ENCODE assay signal across 8 cellular contexts in genomic region chr1:53238197-53239155, GRCh38. TPM values are rescaled to one million over a fixed set of nuclear protein-coding genes. Genes with fewer than 3 reads are reported as not detected.
DNase-seq lines count a peak whose midpoint lies in the region; FAIRE-seq and TF ChIP-seq lines count a peak whose summit lies in the region.

Gene MAGOH (minus strand): TSS chr1:53238518. CDS start chr1:53238448, 70 bp downstream.

- H3K36me3 Mint-ChIP-seq in activated naive CD4-positive, alpha-beta T cell treated with anti-CD3 and anti-CD28 coated beads for 36 hours (ENCODE audit: low read depth): peaks cover 8% of the 10 kb centered on the region

- no peaks in the 10 kb centered on the region for H3K9me3 Mint-ChIP-seq in activated naive CD4-positive, alpha-beta T cell treated with anti-CD3 and anti-CD28 coated beads for 36 hours

- peak within 1 kb of the TSS; percentile 79 for H3K4me3 ChIP-seq in HFF-Myc (replicated peaks; ENCODE audit: low read depth, low read length)
- peak within 1 kb of the TSS; percentile 87 to 99 for H3K4me3 ChIP-seq in neutrophil (ENCODE audit: low read depth in 1 of 2, low read length in 1 of 2)

- H3K27me3 Mint-ChIP-seq in activated naive CD4-positive, alpha-beta T cell treated with anti-CD3 and anti-CD28 coated beads for 36 hours (ENCODE audit: low read depth): no peaks in the 10 kb centered on the region

- peaks cover 28% of the 10 kb centered on the region for H3K4me1 Mint-ChIP-seq in activated naive CD4-positive, alpha-beta T cell treated with anti-CD3 and anti-CD28 coated beads for 36 hours (ENCODE audit: low read depth)

- peak within 1 kb of the TSS; percentile 84 for H3K27ac ChIP-seq in neutrophil
- H3K27ac ChIP-seq in substantia nigra (ENCODE audit: low read depth, low read length, poor library complexity, severe bottlenecking): peak within 1 kb of the TSS; percentile 37

- peaks cover 24% of the 10 kb centered on the region for H3K36me3 ChIP-seq in neutrophil

- CTCF ChIA-PET in activated naive CD4-positive, alpha-beta T cell treated with anti-CD3 and anti-CD28 coated beads for 36 hours (lab: Charles Lee): no interaction called here

- H3K4me3 Mint-ChIP-seq in activated naive CD4-positive, alpha-beta T cell treated with anti-CD3 and anti-CD28 coated beads for 36 hours: peak within 1 kb of the TSS; percentile 94

- TF ChIP-seq CTCF in HFF-Myc (IDR thresholded peaks at IDR 0.05; ENCODE audit: low read depth, low read length, missing control alignments) (no peak), neutrophil (IDR thresholded peaks at IDR 0.05) (peak; percentile 30)

- DNase-seq in GM03348 (ENCODE audit: low spot score): peak; percentile 98
- peak; percentile 66 for DNase-seq in HFF-Myc (ENCODE audit: extremely low read depth, low read depth)
- peak; percentile 97 for DNase-seq in NAMALWA (ENCODE audit: low spot score)
- DNase-seq in SK-N-DZ (ENCODE audit: low spot score): peak; percentile 93
- peak; percentile 96 for DNase-seq in activated naive CD4-positive, alpha-beta T cell treated with anti-CD3 and anti-CD28 coated beads for 36 hours
- DNase-seq in frontal cortex (ENCODE audit: low spot score in 2 of 2): peak; percentile 83 to 97
- peak; percentile 60 to 96 (median 90) for DNase-seq in substantia nigra (lab: John Stamatoyannopoulos, UW)

- no peaks in the 10 kb centered on the region for H3K9me3 ChIP-seq in neutrophil

- FAIRE-seq in frontal cortex (lab: Jason Lieb, UNC): no peak

- peaks cover 7% of the 10 kb centered on the region for H3K27me3 ChIP-seq in neutrophil

- peak within 1 kb of the TSS; percentile 82 for H3K27ac Mint-ChIP-seq in activated naive CD4-positive, alpha-beta T cell treated with anti-CD3 and anti-CD28 coated beads for 36 hours

- intact Hi-C loops in activated naive CD4-positive, alpha-beta T cell treated with anti-CD3 and anti-CD28 coated beads for 36 hours (cut with micrococcal nuclease): loop anchor here (1.0 to 5.0 kb wide), 7 partner anchors 18 to 815 kb away; partner anchors contain the start of genes CPT2, CZIB, IFT25 and LRRC42

- peaks cover 12 to 19% of the 10 kb centered on the region in 2 experiments for H3K4me1 ChIP-seq in neutrophil (ENCODE audit: control insufficient read depth in 1 of 2, insufficient read depth in 1 of 2, low read depth in 1 of 2, low read length in 1 of 2)

RNA-seq across cellular contexts. Expression of gene MAGOH, which starts in this region (rescaled TPM):
- 48.8 and 55.6 TPM in 2 replicates for polyA plus RNA-seq in SK-N-DZ (2014; cell fraction: cytosol; rRNA removed)
- 25.5 and 29.0 TPM in 2 replicates for polyA plus RNA-seq in SK-N-DZ (2014; cell fraction: nucleus; rRNA removed)
- total RNA-seq in activated naive CD4-positive, alpha-beta T cell treated with anti-CD3 and anti-CD28 coated beads for 36 hours: 10 to 100 TPM; 83.7 to 87.2 TPM
- total RNA-seq in frontal cortex: 15.9 TPM

Comparison
In these comparisons a context has a peak if more than half of its experiments do, and no peak if none do; other contexts are left out.
1. Peak in every context shown above with its lines: DNase-seq, H3K4me3 ChIP-seq and H3K27ac ChIP-seq.